ENCODE assay signal across 25 cellular contexts in genomic region chr13:51360489-51360888, GRCh38. TPM values are rescaled to one million over a fixed set of nuclear protein-coding genes. Genes with fewer than 3 reads are reported as not detected.
"Had no signal": no experiment of that assay in that cellular context is flagged by ENCODE, and none has a peak within 500 bp of the region (broad histone marks: within the 10 kb centered on the region; RNA-seq: fewer than 3 reads in every experiment).

No MANE protein-coding gene starts in this region.

- H3K4me3 ChIP-seq: cardiac muscle cell, esophagus squamous epithelium, right lobe of liver, stomach, vagina had no signal

- H3K4me1 Mint-ChIP-seq: memory B cell had no signal

- H3K9me3 ChIP-seq: esophagus squamous epithelium, right lobe of liver, stomach, vagina had no signal

- H3K9me3 Mint-ChIP-seq: dendritic cell treated with granulocyte-macrophage colony-stimulating factor and Interleukin-4, amounts not matched to agents 40 ng/mL and 50 ng/mL, for 4 days; memory B cell; naive thymus-derived CD4-positive, alpha-beta T cell; T-helper 1 cell treated with Interleukin-12 subunit alpha and Interleukin-12 subunit beta and Interleukin-4 antibody, amounts not matched to agents 30 μg/mL and 1 μg/mL, for 36 hours had no signal

- DNase-seq: activated CD4-positive, alpha-beta T cell treated with anti-CD3 and anti-CD28 coated beads for 1 hour; activated CD4-positive, alpha-beta T cell treated with anti-CD3 and anti-CD28 coated beads, Interleukin-2, amount 50 U/mL, for 4 hours; activated gamma-delta T cell treated with Interleukin-2 at 50 U/mL for 16 hours; effector CD8-positive, alpha-beta T cell; esophagus squamous epithelium; hypothalamus; kidney; left ventricle myocardium superior; naive thymus-derived CD4-positive, alpha-beta T cell; right lobe of liver; small intestine; stimulated activated CD4-positive, alpha-beta T cell treated with anti-CD3 and anti-CD28 coated beads, Interleukin-4, amount 100 ng/mL, for 1 hour; stomach had no signal

- H3K4me1 ChIP-seq: esophagus squamous epithelium, vagina had no signal

- FAIRE-seq: kidney, small intestine had no signal

- ATAC-seq: left ventricle myocardium superior; naive thymus-derived CD4-positive, alpha-beta T cell had no signal

- H3K27me3 Mint-ChIP-seq: activated naive CD8-positive, alpha-beta T cell; dendritic cell treated with granulocyte-macrophage colony-stimulating factor and Interleukin-4, amounts not matched to agents 40 ng/mL and 50 ng/mL, for 4 days; memory B cell; naive thymus-derived CD4-positive, alpha-beta T cell had no signal

- H3K27me3 ChIP-seq: cardiac muscle cell, esophagus squamous epithelium, right lobe of liver, stomach, vagina had no signal

- H3K4me3 Mint-ChIP-seq: activated naive CD8-positive, alpha-beta T cell; dendritic cell treated with granulocyte-macrophage colony-stimulating factor and Interleukin-4, amounts not matched to agents 40 ng/mL and 50 ng/mL, for 4 days; memory B cell; naive thymus-derived CD4-positive, alpha-beta T cell; T-helper 1 cell treated with Interleukin-12 subunit alpha and Interleukin-12 subunit beta and Interleukin-4 antibody, amounts not matched to agents 30 μg/mL and 1 μg/mL, for 36 hours had no signal

- H3K27ac Mint-ChIP-seq: activated naive CD8-positive, alpha-beta T cell; dendritic cell treated with granulocyte-macrophage colony-stimulating factor and Interleukin-4, amounts not matched to agents 40 ng/mL and 50 ng/mL, for 4 days; memory B cell; T-helper 1 cell treated with Interleukin-12 subunit alpha and Interleukin-12 subunit beta and Interleukin-4 antibody, amounts not matched to agents 30 μg/mL and 1 μg/mL, for 36 hours had no signal

- H3K27ac ChIP-seq: cardiac muscle cell, esophagus squamous epithelium, right lobe of liver, stomach, vagina, VCaP had no signal

RNA-seq across cellular contexts. Expression of gene SERPINE3, which starts 21.0 kb away (rescaled TPM):
- total RNA-seq: activated CD8-positive, alpha-beta memory T cell treated with anti-CD3 and anti-CD28 coated beads for 36 hours; chondrocyte; esophagus squamous epithelium; kidney; left ventricle myocardium superior; mucosa of gallbladder; naive thymus-derived CD4-positive, alpha-beta T cell; osteocyte; pulmonary artery endothelial cell; right lobe of liver; vagina had no signal
- polyA plus RNA-seq: naive thymus-derived CD4-positive, alpha-beta T cell; small intestine; stomach had no signal
